15 cellular contexts compared by ENCODE assay signal in genomic region chr14:100767003-100767787, GRCh38. TPM values are rescaled to one million over a fixed set of nuclear protein-coding genes. Genes with fewer than 3 reads are reported as not detected.
DNase-seq lines count a peak whose midpoint lies in the region; ATAC-seq and TF ChIP-seq lines count a peak whose summit lies in the region.
"Had no signal": no experiment of that assay in that cellular context is flagged by ENCODE, and none has a peak within 500 bp of the region (broad histone marks: within the 10 kb centered on the region; RNA-seq: fewer than 3 reads in every experiment).

No MANE protein-coding gene starts in this region.

- intact Hi-C loops in aorta (cut with DNase I), result no loop called here

- H3K27ac ChIP-seq in aorta (ENCODE audit: low read depth in 1 of 2, low read length in 2 of 2), result no peak overlapping the region
- H3K27ac ChIP-seq: BLaER1 had no signal

- H3K36me3 Mint-ChIP-seq in chondrocyte (ENCODE audit: low read depth), result peaks cover 4% of the 10 kb centered on the region
- H3K36me3 Mint-ChIP-seq in mesothelial cell of epicardium, result peaks cover 6% of the 10 kb centered on the region
- H3K36me3 Mint-ChIP-seq: CD8-positive, alpha-beta memory T cell had no signal

- H3K4me1 ChIP-seq in aorta (ENCODE audit: control insufficient read depth in 1 of 2, insufficient read depth in 2 of 2, low read length in 2 of 2), result no peaks in the 10 kb centered on the region
- H3K4me1 ChIP-seq: BLaER1 had no signal

- H3K9me3 Mint-ChIP-seq in chondrocyte (ENCODE audit: low read depth) (peaks cover 12% of the 10 kb centered on the region), mesothelial cell of epicardium (peaks cover 12% of the 10 kb centered on the region)
- H3K9me3 Mint-ChIP-seq: CD8-positive, alpha-beta memory T cell had no signal

- no peaks in the 10 kb centered on the region for H3K36me3 ChIP-seq in aorta (ENCODE audit: control insufficient read depth in 1 of 2, insufficient read depth in 2 of 2, low read length in 1 of 2)
- H3K36me3 ChIP-seq: BLaER1 had no signal

- no peak overlapping the region for H3K4me3 ChIP-seq in aorta (ENCODE audit: low read length in 2 of 2)
- H3K4me3 ChIP-seq: BLaER1 had no signal

- H3K4me3 Mint-ChIP-seq in chondrocyte (ENCODE audit: unreplicated experiment) (no peak overlapping the region), mesothelial cell of epicardium (no peak overlapping the region)
- H3K4me3 Mint-ChIP-seq: CD8-positive, alpha-beta memory T cell; H9 had no signal

- 77 to 79% methylated on average over 15 of the region's 15 CpGs for WGBS in aorta, 2 donors

- DNase-seq in activated effector memory CD4-positive, alpha-beta T cell treated with anti-CD3 and anti-CD28 coated beads, Interleukin-2, amount 50 U/mL, for 16 hours, result peak; percentile 16
- DNase-seq in activated effector memory CD4-positive, alpha-beta T cell treated with Interleukin-2 at 50 U/mL for 16 hours, result no peak
- peak; percentile 50 for DNase-seq in chondrocyte (ENCODE audit: low spot score)
- no peak for DNase-seq in mesothelial cell of epicardium (ENCODE audit: low spot score in 2 of 2, unreplicated experiment in 2 of 2)
- DNase-seq in aorta, result peak in 1 of 2 donors; percentile 48
- DNase-seq in COLO829 (ENCODE audit: low spot score), result no peak
- no peak for DNase-seq in stimulated activated naive CD4-positive, alpha-beta T cell (lab: John Stamatoyannopoulos, UW)
- DNase-seq: 8988T; AML-193; CD8-positive, alpha-beta memory T cell; DMS 273 treated with DMSO at 0.1 percent for 48 hours; GOT3 had no signal

- H3K27me3 Mint-ChIP-seq in chondrocyte (ENCODE audit: low read depth) (peaks cover 29% of the 10 kb centered on the region), mesothelial cell of epicardium (ENCODE audit: low read depth) (peaks cover 18% of the 10 kb centered on the region)

- no peaks in the 10 kb centered on the region for H3K9me3 ChIP-seq in aorta (ENCODE audit: control insufficient read depth, low read length)
- H3K9me3 ChIP-seq: BLaER1 had no signal

- peak; percentile 29 for ATAC-seq in aorta (ENCODE audit: low FRiP score)

- H3K27ac Mint-ChIP-seq in chondrocyte (ENCODE audit: unreplicated experiment) (no peak overlapping the region), mesothelial cell of epicardium (peak overlapping the region; percentile 31)
- H3K27ac Mint-ChIP-seq: CD8-positive, alpha-beta memory T cell; H9 had no signal

- H3K4me1 Mint-ChIP-seq in chondrocyte (ENCODE audit: low read depth) (peaks cover 6% of the 10 kb centered on the region), mesothelial cell of epicardium (peaks cover 9% of the 10 kb centered on the region)
- H3K4me1 Mint-ChIP-seq: CD8-positive, alpha-beta memory T cell had no signal

- TF ChIP-seq CTCF in chondrocyte (IDR thresholded peaks at IDR 0.05) (no peak), mesothelial cell of epicardium (IDR thresholded peaks at IDR 0.05; ENCODE audit: unreplicated experiment) (no peak)

- H3K27me3 ChIP-seq in aorta (ENCODE audit: control insufficient read depth in 1 of 2, insufficient read depth in 2 of 2, low read length in 1 of 2), result no peaks in the 10 kb centered on the region
- H3K27me3 ChIP-seq: BLaER1 had no signal

RNA-seq across cellular contexts. Expression of gene DLK1, which starts 40.5 kb away (rescaled TPM):
- 0.33 to 0.45 TPM in 2 of 3 replicates, not detected in the other for total RNA-seq in chondrocyte
- total RNA-seq in mesothelial cell of epicardium, result 958 to 1,165 TPM (median 1,080 TPM) in 3 replicates
- total RNA-seq in aorta, result not detected
- under 1 TPM in 1 of 2 donors, not detected in 1; 0.13 TPM for polyA plus RNA-seq in aorta
- total RNA-seq: CD8-positive, alpha-beta memory T cell; HT-29 had no signal
- polyA plus RNA-seq: CD8-positive, alpha-beta memory T cell had no signal

RNA-seq across cellular contexts. Expression of gene MEG3, which starts 58.7 kb away (rescaled TPM):
- not detected in 3 replicates for total RNA-seq in chondrocyte
- total RNA-seq in mesothelial cell of epicardium, result 0.18 TPM in 1 of 3 replicates, not detected in the others
- 100 to 1,000 TPM in 1 of 2 donors, 10 to 100 TPM in 1; 51.2 to 246 TPM for total RNA-seq in aorta
- polyA plus RNA-seq in aorta, result 100 to 1,000 TPM in 1 of 2 donors, 10 to 100 TPM in 1; 21.4 to 454 TPM
- total RNA-seq: HT-29 had no signal
- polyA plus RNA-seq: CD8-positive, alpha-beta memory T cell had no signal

Comparison
In these comparisons a context has a peak if more than half of its experiments do, and no peak if none do; other contexts are left out.
1. DNase-seq: peak in activated effector memory CD4-positive, alpha-beta T cell treated with anti-CD3 and anti-CD28 coated beads, Interleukin-2, amount 50 U/mL, for 16 hours (single experiment) and chondrocyte (single experiment); none in activated effector memory CD4-positive, alpha-beta T cell treated with Interleukin-2 at 50 U/mL for 16 hours (single experiment), mesothelial cell of epicardium (0 of 2), COLO829 (single experiment) and stimulated activated naive CD4-positive, alpha-beta T cell (0 of 6).
2. RNA of gene DLK1, which starts 40.5 kb away (total RNA-seq): 958 to 1,165 TPM in mesothelial cell of epicardium; 0.33 to 0.45 TPM in chondrocyte and not detected in aorta; every median in the first group is over 100 times any median in the second.
3. RNA of gene MEG3, which starts 58.7 kb away (total RNA-seq): 51.2 to 246 TPM in aorta; 0.18 TPM in mesothelial cell of epicardium and not detected in chondrocyte; every median in the first group is over 10 times any median in the second.